ENCODE assay signal across 1 cellular context in the genomic region with DNA sequence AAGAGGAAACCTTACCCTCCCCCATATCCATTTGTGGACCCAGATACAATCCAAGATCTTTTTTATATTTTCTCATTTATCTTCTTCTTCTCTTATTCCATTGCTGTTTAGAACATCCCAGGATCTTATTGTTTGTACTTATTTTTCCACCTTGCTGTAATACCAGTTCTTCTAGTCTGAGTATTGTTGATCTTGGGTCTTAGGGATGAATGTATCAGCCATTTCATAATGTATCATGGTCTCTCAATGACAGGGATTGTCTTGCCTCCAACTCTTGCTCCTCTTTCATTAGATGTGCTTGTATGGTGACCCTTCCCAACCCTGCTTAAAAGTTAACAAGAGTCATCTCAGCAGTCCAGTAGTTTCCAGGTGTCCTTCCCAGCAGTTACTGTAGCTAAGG.
TF ChIP-seq lines count a peak whose summit lies in the region.

No MANE protein-coding gene starts in this region.

TF ChIP-seq in WTC11, 78 proteins besides CTCF, POLR2A, EP300 and RAD21 (continued from another document):
- TF ChIP-seq, protein P1, sequence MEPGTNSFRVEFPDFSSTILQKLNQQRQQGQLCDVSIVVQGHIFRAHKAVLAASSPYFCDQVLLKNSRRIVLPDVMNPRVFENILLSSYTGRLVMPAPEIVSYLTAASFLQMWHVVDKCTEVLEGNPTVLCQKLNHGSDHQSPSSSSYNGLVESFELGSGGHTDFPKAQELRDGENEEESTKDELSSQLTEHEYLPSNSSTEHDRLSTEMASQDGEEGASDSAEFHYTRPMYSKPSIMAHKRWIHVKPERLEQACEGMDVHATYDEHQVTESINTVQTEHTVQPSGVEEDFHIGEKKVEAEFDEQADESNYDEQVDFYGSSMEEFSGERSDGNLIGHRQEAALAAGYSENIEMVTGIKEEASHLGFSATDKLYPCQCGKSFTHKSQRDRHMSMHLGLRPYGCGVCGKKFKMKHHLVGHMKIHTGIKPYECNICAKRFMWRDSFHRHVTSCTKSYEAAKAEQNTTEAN (CRISPR knock-in tag; IDR thresholded peaks at IDR 0.05), result no peak
- TF ChIP-seq, protein P2, sequence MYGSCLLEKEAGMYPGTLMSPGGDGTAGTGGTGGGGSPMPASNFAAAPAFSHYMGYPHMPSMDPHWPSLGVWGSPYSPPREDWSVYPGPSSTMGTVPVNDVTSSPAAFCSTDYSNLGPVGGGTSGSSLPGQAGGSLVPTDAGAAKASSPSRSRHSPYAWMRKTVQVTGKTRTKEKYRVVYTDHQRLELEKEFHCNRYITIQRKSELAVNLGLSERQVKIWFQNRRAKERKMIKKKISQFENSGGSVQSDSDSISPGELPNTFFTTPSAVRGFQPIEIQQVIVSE (CRISPR knock-in tag; IDR thresholded peaks at IDR 0.05; ENCODE audit: borderline replicate concordance), result no peak
- TF ChIP-seq SMAD4 (CRISPR knock-in tag; IDR thresholded peaks at IDR 0.05), result no peak
- TF ChIP-seq, protein P3, sequence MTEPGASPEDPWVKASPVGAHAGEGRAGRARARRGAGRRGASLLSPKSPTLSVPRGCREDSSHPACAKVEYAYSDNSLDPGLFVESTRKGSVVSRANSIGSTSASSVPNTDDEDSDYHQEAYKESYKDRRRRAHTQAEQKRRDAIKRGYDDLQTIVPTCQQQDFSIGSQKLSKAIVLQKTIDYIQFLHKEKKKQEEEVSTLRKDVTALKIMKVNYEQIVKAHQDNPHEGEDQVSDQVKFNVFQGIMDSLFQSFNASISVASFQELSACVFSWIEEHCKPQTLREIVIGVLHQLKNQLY (CRISPR knock-in tag; IDR thresholded peaks at IDR 0.05), result no peak
- TF ChIP-seq MYBL2 (CRISPR knock-in tag; IDR thresholded peaks at IDR 0.05), result no peak
- TF ChIP-seq, protein P4, sequence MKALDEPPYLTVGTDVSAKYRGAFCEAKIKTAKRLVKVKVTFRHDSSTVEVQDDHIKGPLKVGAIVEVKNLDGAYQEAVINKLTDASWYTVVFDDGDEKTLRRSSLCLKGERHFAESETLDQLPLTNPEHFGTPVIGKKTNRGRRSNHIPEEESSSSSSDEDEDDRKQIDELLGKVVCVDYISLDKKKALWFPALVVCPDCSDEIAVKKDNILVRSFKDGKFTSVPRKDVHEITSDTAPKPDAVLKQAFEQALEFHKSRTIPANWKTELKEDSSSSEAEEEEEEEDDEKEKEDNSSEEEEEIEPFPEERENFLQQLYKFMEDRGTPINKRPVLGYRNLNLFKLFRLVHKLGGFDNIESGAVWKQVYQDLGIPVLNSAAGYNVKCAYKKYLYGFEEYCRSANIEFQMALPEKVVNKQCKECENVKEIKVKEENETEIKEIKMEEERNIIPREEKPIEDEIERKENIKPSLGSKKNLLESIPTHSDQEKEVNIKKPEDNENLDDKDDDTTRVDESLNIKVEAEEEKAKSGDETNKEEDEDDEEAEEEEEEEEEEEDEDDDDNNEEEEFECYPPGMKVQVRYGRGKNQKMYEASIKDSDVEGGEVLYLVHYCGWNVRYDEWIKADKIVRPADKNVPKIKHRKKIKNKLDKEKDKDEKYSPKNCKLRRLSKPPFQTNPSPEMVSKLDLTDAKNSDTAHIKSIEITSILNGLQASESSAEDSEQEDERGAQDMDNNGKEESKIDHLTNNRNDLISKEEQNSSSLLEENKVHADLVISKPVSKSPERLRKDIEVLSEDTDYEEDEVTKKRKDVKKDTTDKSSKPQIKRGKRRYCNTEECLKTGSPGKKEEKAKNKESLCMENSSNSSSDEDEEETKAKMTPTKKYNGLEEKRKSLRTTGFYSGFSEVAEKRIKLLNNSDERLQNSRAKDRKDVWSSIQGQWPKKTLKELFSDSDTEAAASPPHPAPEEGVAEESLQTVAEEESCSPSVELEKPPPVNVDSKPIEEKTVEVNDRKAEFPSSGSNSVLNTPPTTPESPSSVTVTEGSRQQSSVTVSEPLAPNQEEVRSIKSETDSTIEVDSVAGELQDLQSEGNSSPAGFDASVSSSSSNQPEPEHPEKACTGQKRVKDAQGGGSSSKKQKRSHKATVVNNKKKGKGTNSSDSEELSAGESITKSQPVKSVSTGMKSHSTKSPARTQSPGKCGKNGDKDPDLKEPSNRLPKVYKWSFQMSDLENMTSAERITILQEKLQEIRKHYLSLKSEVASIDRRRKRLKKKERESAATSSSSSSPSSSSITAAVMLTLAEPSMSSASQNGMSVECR (CRISPR knock-in tag; IDR thresholded peaks at IDR 0.05; ENCODE audit: borderline replicate concordance), result no peak
- TF ChIP-seq NR2C2 (CRISPR knock-in tag; IDR thresholded peaks at IDR 0.05), result no peak
- TF ChIP-seq, protein P5, sequence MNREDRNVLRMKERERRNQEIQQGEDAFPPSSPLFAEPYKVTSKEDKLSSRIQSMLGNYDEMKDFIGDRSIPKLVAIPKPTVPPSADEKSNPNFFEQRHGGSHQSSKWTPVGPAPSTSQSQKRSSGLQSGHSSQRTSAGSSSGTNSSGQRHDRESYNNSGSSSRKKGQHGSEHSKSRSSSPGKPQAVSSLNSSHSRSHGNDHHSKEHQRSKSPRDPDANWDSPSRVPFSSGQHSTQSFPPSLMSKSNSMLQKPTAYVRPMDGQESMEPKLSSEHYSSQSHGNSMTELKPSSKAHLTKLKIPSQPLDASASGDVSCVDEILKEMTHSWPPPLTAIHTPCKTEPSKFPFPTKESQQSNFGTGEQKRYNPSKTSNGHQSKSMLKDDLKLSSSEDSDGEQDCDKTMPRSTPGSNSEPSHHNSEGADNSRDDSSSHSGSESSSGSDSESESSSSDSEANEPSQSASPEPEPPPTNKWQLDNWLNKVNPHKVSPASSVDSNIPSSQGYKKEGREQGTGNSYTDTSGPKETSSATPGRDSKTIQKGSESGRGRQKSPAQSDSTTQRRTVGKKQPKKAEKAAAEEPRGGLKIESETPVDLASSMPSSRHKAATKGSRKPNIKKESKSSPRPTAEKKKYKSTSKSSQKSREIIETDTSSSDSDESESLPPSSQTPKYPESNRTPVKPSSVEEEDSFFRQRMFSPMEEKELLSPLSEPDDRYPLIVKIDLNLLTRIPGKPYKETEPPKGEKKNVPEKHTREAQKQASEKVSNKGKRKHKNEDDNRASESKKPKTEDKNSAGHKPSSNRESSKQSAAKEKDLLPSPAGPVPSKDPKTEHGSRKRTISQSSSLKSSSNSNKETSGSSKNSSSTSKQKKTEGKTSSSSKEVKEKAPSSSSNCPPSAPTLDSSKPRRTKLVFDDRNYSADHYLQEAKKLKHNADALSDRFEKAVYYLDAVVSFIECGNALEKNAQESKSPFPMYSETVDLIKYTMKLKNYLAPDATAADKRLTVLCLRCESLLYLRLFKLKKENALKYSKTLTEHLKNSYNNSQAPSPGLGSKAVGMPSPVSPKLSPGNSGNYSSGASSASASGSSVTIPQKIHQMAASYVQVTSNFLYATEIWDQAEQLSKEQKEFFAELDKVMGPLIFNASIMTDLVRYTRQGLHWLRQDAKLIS (CRISPR knock-in tag; IDR thresholded peaks at IDR 0.05; ENCODE audit: borderline replicate concordance), result no peak
